Comparison of ENCODE assay signal across 2 cellular contexts in genomic region chr5:159095882-159096554, GRCh38.
TF ChIP-seq lines count a peak whose summit lies in the region.

No MANE protein-coding gene starts in this region.

TF ChIP-seq in GM23338, 12 proteins besides CTCF, POLR2A, EP300 and RAD21:
- peak; percentile 10 for TF ChIP-seq EZH2phosphoT487 (IDR thresholded peaks at IDR 0.05; ENCODE audit: unreplicated experiment)
- TF ChIP-seq REST (IDR thresholded peaks at IDR 0.05; ENCODE audit: unreplicated experiment) = no peak
- TF ChIP-seq EZH2 (IDR thresholded peaks at IDR 0.05; ENCODE audit: low read depth, unreplicated experiment) = peak; percentile 24

TF ChIP-seq in GM12878, 131 proteins besides CTCF, POLR2A, EP300 and RAD21:
- TF ChIP-seq RFX5 (IDR thresholded peaks at IDR 0.05; ENCODE audit: low read depth, low read length) = no peak
- no peak for TF ChIP-seq KDM1A (IDR thresholded peaks at IDR 0.05; ENCODE audit: borderline replicate concordance)
- no peak for TF ChIP-seq CEBPB (IDR thresholded peaks at IDR 0.05; ENCODE audit: borderline replicate concordance in 1 of 2, low read depth in 2 of 2, low read length in 2 of 2)
- no peak for TF ChIP-seq NRF1 (conservative IDR thresholded peaks at IDR 0.05; ENCODE audit: low read depth, low read length)
- TF ChIP-seq ZBTB40 (IDR thresholded peaks at IDR 0.05; ENCODE audit: borderline replicate concordance) = peak; percentile 16; the same call in 1 of the 2 replicates
- TF ChIP-seq TBL1XR1 (IDR thresholded peaks at IDR 0.05; ENCODE audit: low read depth, low read length) = no peak
- no peak for TF ChIP-seq ZNF687 (IDR thresholded peaks at IDR 0.05)
- TF ChIP-seq NR2F1 (conservative IDR thresholded peaks at IDR 0.05) = 0 out of 2 replicates have a peak, but pooled peaks have one; percentile 24
- no peak for TF ChIP-seq E2F4 (IDR thresholded peaks at IDR 0.05; ENCODE audit: low read depth, low read length)
- TF ChIP-seq MLLT1 (IDR thresholded peaks at IDR 0.05) = peak; percentile 88
- TF ChIP-seq POLR2AphosphoS5 (IDR thresholded peaks at IDR 0.05; ENCODE audit: low read length) = peak; percentile 24; the same call in 1 of the 2 replicates
TF ChIP-seq in GM12878: peak in this region for 4.
